Comparison of ENCODE assay signal across 1 cellular context in the genomic region with DNA sequence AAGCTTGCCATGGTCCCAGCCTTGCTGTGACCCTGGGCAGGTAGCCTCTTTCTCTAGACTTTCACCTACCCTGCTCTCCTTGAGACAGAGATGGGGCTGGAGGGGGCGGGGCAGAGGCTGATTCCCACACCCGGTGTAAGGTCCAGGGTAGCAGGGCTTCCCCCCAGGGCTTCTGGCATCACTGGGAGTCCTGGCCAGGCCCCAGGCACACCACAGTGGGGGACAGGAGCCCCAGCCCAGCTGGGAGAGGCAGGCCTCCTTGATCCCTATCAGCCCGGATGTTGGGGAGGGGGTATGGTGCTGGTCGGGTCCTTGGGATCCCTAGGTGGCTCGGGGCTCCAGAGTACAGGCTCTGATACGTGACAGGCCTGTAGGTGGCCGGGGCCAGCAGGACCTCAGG.
TF ChIP-seq lines count a peak whose summit lies in the region.

No MANE protein-coding gene starts in this region.

TF ChIP-seq in HCT116, 20 proteins besides CTCF, POLR2A, EP300 and RAD21 (continued from another document):
- no peak for TF ChIP-seq ZBTB33 (IDR thresholded peaks at IDR 0.05; ENCODE audit: extremely low read depth, insufficient replicate concordance, low read length)
- TF ChIP-seq ELF1 (IDR thresholded peaks at IDR 0.05; ENCODE audit: borderline replicate concordance, low read depth): no peak
- TF ChIP-seq POLR2AphosphoS5 (IDR thresholded peaks at IDR 0.05; ENCODE audit: low read depth, low read length): no peak
- no peak for TF ChIP-seq SP1 (IDR thresholded peaks at IDR 0.05; ENCODE audit: low read depth)
- no peak for TF ChIP-seq MAX (IDR thresholded peaks at IDR 0.05)
- TF ChIP-seq TCF7L2 (IDR thresholded peaks at IDR 0.05; ENCODE audit: borderline replicate concordance, extremely low read depth, insufficient read depth, insufficient read length): no peak
